Comparison of ENCODE assay signal across 2 cellular contexts in genomic region chr19:2984196-2984490, GRCh38.
TF ChIP-seq lines count a peak whose summit lies in the region.

No MANE protein-coding gene starts in this region.

TF ChIP-seq in Ishikawa, 13 proteins besides CTCF, POLR2A, EP300 and RAD21:
- TF ChIP-seq TCF12 (IDR thresholded peaks at IDR 0.05; ENCODE audit: low read depth), result peak; percentile 67; the same call in 1 of the 2 replicates
- TF ChIP-seq USF1 (IDR thresholded peaks at IDR 0.05), result no peak
- TF ChIP-seq TEAD4 (IDR thresholded peaks at IDR 0.05), result peak; percentile 38; the same call in 1 of the 2 replicates
- TF ChIP-seq NFIC (IDR thresholded peaks at IDR 0.05), result peak; percentile 64; the same call in 1 of the 2 replicates

TF ChIP-seq in H1, 55 proteins besides CTCF, POLR2A, EP300 and RAD21:
- no peak for TF ChIP-seq CBX8 (IDR thresholded peaks at IDR 0.05; ENCODE audit: borderline replicate concordance, low read depth, low read length)
- TF ChIP-seq BCL11A (IDR thresholded peaks at IDR 0.05; ENCODE audit: low read depth in 2 of 2, low read length in 2 of 2), result no peak
- no peak for TF ChIP-seq ATF3 (IDR thresholded peaks at IDR 0.05; ENCODE audit: insufficient read depth, low read depth, low read length)
- TF ChIP-seq NRF1 (IDR thresholded peaks at IDR 0.05; ENCODE audit: low read depth, low read length), result no peak
- TF ChIP-seq ASH2L (IDR thresholded peaks at IDR 0.05; ENCODE audit: low read length), result peak; percentile 38
- peak; percentile 96 for TF ChIP-seq NANOG (IDR thresholded peaks at IDR 0.05; ENCODE audit: insufficient read depth, low read depth, low read length, poor library complexity, severe bottlenecking)
- TF ChIP-seq SIN3A (conservative IDR thresholded peaks at IDR 0.05 in 1 of 2, IDR thresholded peaks at IDR 0.05 in 1 of 2; ENCODE audit: low read depth in 1 of 2, low read length in 2 of 2), result no peak
- no peak for TF ChIP-seq PHF8 (conservative IDR thresholded peaks at IDR 0.05; ENCODE audit: low read depth, low read length)
- no peak for TF ChIP-seq GTF2F1 (IDR thresholded peaks at IDR 0.05; ENCODE audit: borderline replicate concordance, low read depth, low read length)
- TF ChIP-seq TCF12 (IDR thresholded peaks at IDR 0.05; ENCODE audit: low read depth, low read length), result 0 out of 2 replicates have a peak, but pooled peaks have one; percentile 68
